Comparison of ENCODE assay signal across 16 cellular contexts in genomic region chr15:66692391-66692790, GRCh38. TPM values are rescaled to one million over a fixed set of nuclear protein-coding genes. Genes with fewer than 3 reads are reported as not detected.
DNase-seq lines count a peak whose midpoint lies in the region; ATAC-seq and TF ChIP-seq lines count a peak whose summit lies in the region.
"Had no signal": no experiment of that assay in that cellular context is flagged by ENCODE, and none has a peak within 500 bp of the region (broad histone marks: within the 10 kb centered on the region; RNA-seq: fewer than 3 reads in every experiment).

No MANE protein-coding gene starts in this region.

- H3K9me3 Mint-ChIP-seq in activated CD4-positive, alpha-beta T cell treated with anti-CD3 and anti-CD28 coated beads for 36 hours (ENCODE audit: low read depth): no peaks in the 10 kb centered on the region
- no peaks in the 10 kb centered on the region for H3K9me3 Mint-ChIP-seq in neural progenitor cell

- peak overlapping the region; percentile 80 for H3K27ac ChIP-seq in OCI-LY1 (ENCODE audit: low read depth, low read length, poor library complexity, severe bottlenecking)
- peak overlapping the region in 7 of 12 donors; percentile 32 to 60 (median 44) for H3K27ac ChIP-seq in heart left ventricle
- H3K27ac ChIP-seq in neural progenitor cell: no peak overlapping the region
- H3K27ac ChIP-seq: 22Rv1, PC-9, upper lobe of right lung had no signal

- H3F3A ChIP-seq in OCI-LY1 (ENCODE audit: insufficient read depth, low read length): no peaks in the 10 kb centered on the region
- no peaks in the 10 kb centered on the region for H3F3A ChIP-seq in neural progenitor cell (ENCODE audit: low read depth)

- no peak for ATAC-seq in activated CD4-positive, alpha-beta T cell treated with anti-CD3 and anti-CD28 coated beads for 36 hours
- peak; percentile 55 to 93 (median 73) for ATAC-seq in heart left ventricle
- ATAC-seq in HG03039 (IDR thresholded peaks at IDR 0.05; ENCODE audit: unreplicated experiment): no peak
- ATAC-seq in GM18858 (IDR thresholded peaks at IDR 0.05; ENCODE audit: unreplicated experiment): no peak

- POLR2A ChIA-PET in activated CD4-positive, alpha-beta T cell treated with anti-CD3 and anti-CD28 coated beads for 36 hours (lab: Charles Lee): no interaction called here

- no peak for DNase-seq in activated CD4-positive, alpha-beta T cell treated with anti-CD3 and anti-CD28 coated beads for 36 hours
- no peak for DNase-seq in activated CD4-positive, alpha-beta T cell treated with anti-CD3 and anti-CD28 coated beads, Interleukin-2, amount 50 U/mL, for 4 hours
- DNase-seq in heart left ventricle: peak in 1 of 5 donors; percentile 38
- DNase-seq in neural progenitor cell (ENCODE audit: low spot score): no peak
- no peak for DNase-seq in SIG-M5 treated with dmso at 0.1 percent for 504 hours (lab: John Stamatoyannopoulos, UW; ENCODE audit: unreplicated experiment)
- DNase-seq: DMS79; HCEC 1CT; NCI-H1105; PC-9; stimulated activated CD4-positive, alpha-beta T cell treated with anti-CD3 and anti-CD28 coated beads, Interleukin-12 subunit alpha, Interleukin-12 subunit beta, amount 100 ng/mL, for 4 hours; upper lobe of right lung had no signal

- peak overlapping the region; percentile 56 for H3K9ac ChIP-seq in OCI-LY1 (ENCODE audit: low read length)
- no peak overlapping the region for H3K9ac ChIP-seq in neural progenitor cell

- H3K27me3 Mint-ChIP-seq in activated CD4-positive, alpha-beta T cell treated with anti-CD3 and anti-CD28 coated beads for 36 hours: no peaks in the 10 kb centered on the region
- peaks cover 3% of the 10 kb centered on the region for H3K27me3 Mint-ChIP-seq in neural progenitor cell (ENCODE audit: insufficient read depth, low read depth)

- H3K4me2 ChIP-seq in OCI-LY1 (ENCODE audit: low read length) (no peak overlapping the region; the same call in 1 of the 2 replicates), neural progenitor cell (no peak overlapping the region)
- H3K4me2 ChIP-seq: PC-9 had no signal

- H4K20me1 ChIP-seq in OCI-LY1 (ENCODE audit: insufficient read depth, low read length): no peaks in the 10 kb centered on the region
- no peaks in the 10 kb centered on the region for H4K20me1 ChIP-seq in neural progenitor cell (ENCODE audit: low read depth)

- CTCF ChIA-PET in activated CD4-positive, alpha-beta T cell treated with anti-CD3 and anti-CD28 coated beads for 36 hours (lab: Charles Lee): no interaction called here

- no peak for TF ChIP-seq POLR2A in heart left ventricle (IDR thresholded peaks at IDR 0.05)

- H3K4me1 ChIP-seq in OCI-LY1 (ENCODE audit: insufficient read depth, low read length, severe bottlenecking): peaks cover 26% of the 10 kb centered on the region
- H3K4me1 ChIP-seq in heart left ventricle: peaks cover 0 to 15% (median 0%) of the 10 kb centered on the region in 12 donors
- H3K4me1 ChIP-seq in neural progenitor cell: no peaks in the 10 kb centered on the region
- H3K4me1 ChIP-seq: upper lobe of right lung had no signal

- no peak overlapping the region for H3K4me3 ChIP-seq in OCI-LY1 (ENCODE audit: low read depth, low read length, poor library complexity, severe bottlenecking)
- H3K4me3 ChIP-seq in heart left ventricle: no peak overlapping the region
- no peak overlapping the region for H3K4me3 ChIP-seq in neural progenitor cell
- H3K4me3 ChIP-seq: PC-9, upper lobe of right lung had no signal

- TF ChIP-seq CTCF in OCI-LY1 (IDR thresholded peaks at IDR 0.05; ENCODE audit: low read length) (no peak), heart left ventricle (IDR thresholded peaks at IDR 0.05) (no peak), neural progenitor cell (IDR thresholded peaks at IDR 0.05) (no peak)

- intact Hi-C loops in activated CD4-positive, alpha-beta T cell treated with anti-CD3 and anti-CD28 coated beads for 36 hours (cut with DNase I, micrococcal nuclease): no loop called here
- intact Hi-C loops in heart left ventricle (cut with DNase I): no loop called here

- H3K79me2 ChIP-seq in OCI-LY1 (ENCODE audit: insufficient read depth, low read length) (no peaks in the 10 kb centered on the region), neural progenitor cell (ENCODE audit: low read depth) (no peaks in the 10 kb centered on the region)

- H3K9me3 ChIP-seq in OCI-LY1 (ENCODE audit: low read length) (no peaks in the 10 kb centered on the region), heart left ventricle (no peaks in the 10 kb centered on the region), neural progenitor cell (ENCODE audit: low read depth) (no peaks in the 10 kb centered on the region)
- H3K9me3 ChIP-seq: upper lobe of right lung had no signal

- no peaks in the 10 kb centered on the region for H3K9me2 ChIP-seq in OCI-LY1 (ENCODE audit: low read depth, low read length)

- H2AFZ ChIP-seq in OCI-LY1 (ENCODE audit: low read length) (peak overlapping the region; percentile 78), neural progenitor cell (replicated peaks) (no peak overlapping the region)
- H2AFZ ChIP-seq: PC-9 had no signal

- no peaks in the 10 kb centered on the region for H3K27me3 ChIP-seq in OCI-LY1 (ENCODE audit: insufficient read depth, low read length)
- H3K27me3 ChIP-seq in heart left ventricle: no peaks in the 10 kb centered on the region
- H3K27me3 ChIP-seq in neural progenitor cell: no peaks in the 10 kb centered on the region
- H3K27me3 ChIP-seq: upper lobe of right lung had no signal

- no peak overlapping the region for H3K4me3 Mint-ChIP-seq in activated CD4-positive, alpha-beta T cell treated with anti-CD3 and anti-CD28 coated beads for 36 hours
- H3K4me3 Mint-ChIP-seq in neural progenitor cell: no peak overlapping the region
- H3K4me3 Mint-ChIP-seq: CD14-positive monocyte had no signal

- WGBS in heart left ventricle, 4 donors: 62 to 76% (median 69%) methylated on average over 3 of the region's 3 CpGs

- no peaks in the 10 kb centered on the region for H3K36me3 ChIP-seq in OCI-LY1 (ENCODE audit: insufficient read depth, low read length)
- no peaks in the 10 kb centered on the region for H3K36me3 ChIP-seq in heart left ventricle
- no peaks in the 10 kb centered on the region for H3K36me3 ChIP-seq in neural progenitor cell
- H3K36me3 ChIP-seq: upper lobe of right lung had no signal

- H3K36me3 Mint-ChIP-seq in activated CD4-positive, alpha-beta T cell treated with anti-CD3 and anti-CD28 coated beads for 36 hours (ENCODE audit: low read depth): no peaks in the 10 kb centered on the region
- H3K36me3 Mint-ChIP-seq in neural progenitor cell: no peaks in the 10 kb centered on the region
- H3K36me3 Mint-ChIP-seq: CD14-positive monocyte had no signal

- H3K4me1 Mint-ChIP-seq in activated CD4-positive, alpha-beta T cell treated with anti-CD3 and anti-CD28 coated beads for 36 hours: peaks cover 8% of the 10 kb centered on the region
- peaks cover 17% of the 10 kb centered on the region for H3K4me1 Mint-ChIP-seq in neural progenitor cell

- peak overlapping the region; percentile 64 for H3K27ac Mint-ChIP-seq in activated CD4-positive, alpha-beta T cell treated with anti-CD3 and anti-CD28 coated beads for 36 hours
- H3K27ac Mint-ChIP-seq in neural progenitor cell: peak overlapping the region; percentile 78

RNA-seq across cellular contexts. Expression of gene SMAD6, which starts 9.6 kb away (rescaled TPM):
- total RNA-seq in activated CD4-positive, alpha-beta T cell treated with anti-CD3 and anti-CD28 coated beads for 36 hours: under 1 TPM; 0.19 to 0.23 TPM
- total RNA-seq in heart left ventricle (10 to 100 TPM; 14.4 to 65.9 (median 20.8) TPM), neural progenitor cell (ENCODE audit: low replicate concordance) (3.4 and 9.4 TPM in 2 replicates)
- 10 to 100 TPM; 10.4 to 19.0 TPM for polyA plus RNA-seq in heart left ventricle
- polyA plus RNA-seq: CD14-positive monocyte had no signal

Comparison
In these comparisons a context has a peak if more than half of its experiments do, and no peak if none do; other contexts are left out.
1. ATAC-seq: peak in heart left ventricle (4 of 4); none in activated CD4-positive, alpha-beta T cell treated with anti-CD3 and anti-CD28 coated beads for 36 hours (single experiment), HG03039 (single experiment) and GM18858 (single experiment).